Comparison of ENCODE assay signal across 8 cellular contexts in genomic region chr2:44171018-44171417, GRCh38. TPM values are rescaled to one million over a fixed set of nuclear protein-coding genes. Genes with fewer than 3 reads are reported as not detected.
DNase-seq lines count a peak whose midpoint lies in the region; ATAC-seq and TF ChIP-seq lines count a peak whose summit lies in the region.

No MANE protein-coding gene starts in this region.

- peak overlapping the region; percentile 99 for H3K4me3 Mint-ChIP-seq in T-helper 2 cell treated with Interferon-gamma antibody and Interleukin-4, amounts not matched to agents 5 μg/mL and 100 μg/mL, for 36 hours
- H3K4me3 Mint-ChIP-seq in activated B cell treated with CpG ODN at 0.5 μM for 24 hours = peak overlapping the region; percentile 99
- H3K4me3 Mint-ChIP-seq in stimulated activated effector memory CD8-positive, alpha-beta T cell treated with anti-CD3 and anti-CD28 coated beads, Interleukin-12 subunit alpha, Interleukin-12 subunit beta, amount 100 ng/mL, for 72 hours = peak overlapping the region; percentile 79

- H3K9me3 Mint-ChIP-seq in T-helper 2 cell treated with Interferon-gamma antibody and Interleukin-4, amounts not matched to agents 5 μg/mL and 100 μg/mL, for 36 hours = peaks cover 5% of the 10 kb centered on the region
- peaks cover 2% of the 10 kb centered on the region for H3K9me3 Mint-ChIP-seq in activated B cell treated with CpG ODN at 0.5 μM for 24 hours
- no peaks in the 10 kb centered on the region for H3K9me3 Mint-ChIP-seq in stimulated activated effector memory CD8-positive, alpha-beta T cell treated with anti-CD3 and anti-CD28 coated beads, Interleukin-12 subunit alpha, Interleukin-12 subunit beta, amount 100 ng/mL, for 72 hours

- H3K9me3 ChIP-seq in right cardiac atrium (ENCODE audit: control insufficient read depth, low read length) = no peaks in the 10 kb centered on the region

- no peak for DNase-seq in T-helper 2 cell treated with Interferon-gamma antibody and Interleukin-4, amounts not matched to agents 5 μg/mL and 100 μg/mL, for 36 hours (ENCODE audit: low spot score)
- DNase-seq in T-helper 2 cell (no peak), activated B cell treated with CpG ODN at 0.5 μM for 24 hours (no peak), right cardiac atrium (no peak), HuH-7 (ENCODE audit: low spot score) (no peak)
- no peak for DNase-seq in stimulated activated effector memory CD8-positive, alpha-beta T cell treated with anti-CD3 and anti-CD28 coated beads, Interleukin-12 subunit alpha, Interleukin-12 subunit beta, amount 100 ng/mL, for 72 hours (ENCODE audit: low spot score in 2 of 2)

- peak overlapping the region; percentile 49 for H3K4me3 ChIP-seq in right cardiac atrium (ENCODE audit: low read length)

- H3K27me3 Mint-ChIP-seq in T-helper 2 cell treated with Interferon-gamma antibody and Interleukin-4, amounts not matched to agents 5 μg/mL and 100 μg/mL, for 36 hours (ENCODE audit: low read depth) = no peaks in the 10 kb centered on the region
- H3K27me3 Mint-ChIP-seq in activated B cell treated with CpG ODN at 0.5 μM for 24 hours = no peaks in the 10 kb centered on the region

- H3K4me1 ChIP-seq in right cardiac atrium (ENCODE audit: control insufficient read depth, insufficient read depth, low read length) = no peaks in the 10 kb centered on the region

- CTCF ChIA-PET in activated B cell treated with CpG ODN at 0.5 μM for 24 hours (lab: Charles Lee) = no interaction called here

- H3K27ac ChIP-seq in right cardiac atrium (ENCODE audit: low read length) = no peak overlapping the region

- WGBS in right cardiac atrium = 18% methylated on average over 2 of the region's 2 CpGs

- peaks cover 52% of the 10 kb centered on the region for H3K4me1 Mint-ChIP-seq in T-helper 2 cell treated with Interferon-gamma antibody and Interleukin-4, amounts not matched to agents 5 μg/mL and 100 μg/mL, for 36 hours (ENCODE audit: low read depth)
- H3K4me1 Mint-ChIP-seq in activated B cell treated with CpG ODN at 0.5 μM for 24 hours = peaks cover 64% of the 10 kb centered on the region
- H3K4me1 Mint-ChIP-seq in stimulated activated effector memory CD8-positive, alpha-beta T cell treated with anti-CD3 and anti-CD28 coated beads, Interleukin-12 subunit alpha, Interleukin-12 subunit beta, amount 100 ng/mL, for 72 hours = peaks cover 51% of the 10 kb centered on the region

- POLR2A ChIA-PET in activated B cell treated with CpG ODN at 0.5 μM for 24 hours (lab: Charles Lee) = interaction anchor here (1.6 to 4.9 kb wide), 3 partner anchors 10 to 191 kb away, joined by 3 to 59 read pairs (median 5); partner anchors contain the start of genes CAMKMT and PREPL

- intact Hi-C loops in activated B cell treated with CpG ODN at 0.5 μM for 24 hours (cut with micrococcal nuclease) (no loop called here), right cardiac atrium (cut with DNase I) (no loop called here)

- peak overlapping the region; percentile 17 for H3K27ac Mint-ChIP-seq in T-helper 2 cell treated with Interferon-gamma antibody and Interleukin-4, amounts not matched to agents 5 μg/mL and 100 μg/mL, for 36 hours
- no peak overlapping the region for H3K27ac Mint-ChIP-seq in activated B cell treated with CpG ODN at 0.5 μM for 24 hours
- H3K27ac Mint-ChIP-seq in stimulated activated effector memory CD8-positive, alpha-beta T cell treated with anti-CD3 and anti-CD28 coated beads, Interleukin-12 subunit alpha, Interleukin-12 subunit beta, amount 100 ng/mL, for 72 hours = peak overlapping the region; percentile 99

- no peaks in the 10 kb centered on the region for H3K27me3 ChIP-seq in right cardiac atrium (ENCODE audit: control insufficient read depth, insufficient read depth)

- ATAC-seq in activated B cell treated with CpG ODN at 0.5 μM for 24 hours (ENCODE audit: low read depth) (no peak), right cardiac atrium (no peak), GM21360 (IDR thresholded peaks at IDR 0.05; ENCODE audit: unreplicated experiment) (no peak), GM18858 (IDR thresholded peaks at IDR 0.05; ENCODE audit: unreplicated experiment) (no peak)
- no peak for ATAC-seq in stimulated activated effector memory CD8-positive, alpha-beta T cell treated with anti-CD3 and anti-CD28 coated beads, Interleukin-12 subunit alpha, Interleukin-12 subunit beta, amount 100 ng/mL, for 72 hours

- TF ChIP-seq CTCF in activated B cell treated with CpG ODN at 0.5 μM for 24 hours (IDR thresholded peaks at IDR 0.05) = no peak

- H3K36me3 Mint-ChIP-seq in T-helper 2 cell treated with Interferon-gamma antibody and Interleukin-4, amounts not matched to agents 5 μg/mL and 100 μg/mL, for 36 hours (ENCODE audit: low read depth) = peaks cover 25% of the 10 kb centered on the region
- peaks cover 22% of the 10 kb centered on the region for H3K36me3 Mint-ChIP-seq in activated B cell treated with CpG ODN at 0.5 μM for 24 hours (ENCODE audit: low read depth)
- H3K36me3 Mint-ChIP-seq in stimulated activated effector memory CD8-positive, alpha-beta T cell treated with anti-CD3 and anti-CD28 coated beads, Interleukin-12 subunit alpha, Interleukin-12 subunit beta, amount 100 ng/mL, for 72 hours = peaks cover 43% of the 10 kb centered on the region

RNA-seq across cellular contexts. Expression of gene PPM1B, which starts 2.3 kb away (rescaled TPM):
- total RNA-seq in activated B cell treated with CpG ODN at 0.5 μM for 24 hours = 51.6 and 55.2 TPM in 2 replicates
- 10 to 100 TPM; 42.3 to 57.7 (median 44.8) TPM for total RNA-seq in right cardiac atrium
- 26.7 TPM for polyA plus RNA-seq in right cardiac atrium
